ENCODE assay signal across 1 cellular context in the genomic region with DNA sequence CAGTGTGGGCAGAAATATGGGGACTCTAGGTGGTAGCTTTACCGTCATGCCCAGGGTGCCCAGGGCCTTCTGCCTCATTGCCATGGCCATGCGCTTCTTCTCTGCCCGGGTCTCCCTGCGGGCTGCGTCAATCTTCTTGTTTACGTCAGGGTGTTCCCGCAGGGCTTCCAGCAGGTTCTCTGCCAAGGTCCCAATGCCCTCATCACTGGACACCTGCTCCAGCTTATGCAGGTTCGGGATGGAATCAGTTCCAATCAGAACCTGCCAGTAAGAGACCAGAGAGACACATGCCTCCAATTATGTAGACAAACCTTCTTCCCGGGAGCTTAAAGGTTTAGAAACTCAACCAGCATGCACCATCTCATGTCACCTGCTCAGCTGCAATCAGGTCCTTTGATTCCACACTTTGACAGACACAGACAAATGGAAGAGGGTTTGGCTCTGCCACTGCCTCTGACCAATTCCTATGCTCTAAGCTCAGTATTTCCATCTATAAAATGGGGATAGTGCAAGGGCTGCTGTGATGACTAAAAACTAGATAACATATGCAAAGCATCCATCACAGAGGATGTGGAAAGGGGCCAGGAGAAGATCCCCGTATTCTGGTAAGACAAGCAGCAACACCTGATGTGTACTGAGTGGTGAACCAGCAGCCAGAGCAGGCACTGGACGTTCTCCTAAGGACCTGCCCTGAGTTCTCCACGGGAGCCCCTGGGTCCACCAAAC.
TF ChIP-seq lines count a peak whose summit lies in the region.

No MANE protein-coding gene starts in this region.

TF ChIP-seq in K562, 482 proteins besides CTCF, POLR2A, EP300 and RAD21 (continued from another document):
- TF ChIP-seq, protein P1, sequence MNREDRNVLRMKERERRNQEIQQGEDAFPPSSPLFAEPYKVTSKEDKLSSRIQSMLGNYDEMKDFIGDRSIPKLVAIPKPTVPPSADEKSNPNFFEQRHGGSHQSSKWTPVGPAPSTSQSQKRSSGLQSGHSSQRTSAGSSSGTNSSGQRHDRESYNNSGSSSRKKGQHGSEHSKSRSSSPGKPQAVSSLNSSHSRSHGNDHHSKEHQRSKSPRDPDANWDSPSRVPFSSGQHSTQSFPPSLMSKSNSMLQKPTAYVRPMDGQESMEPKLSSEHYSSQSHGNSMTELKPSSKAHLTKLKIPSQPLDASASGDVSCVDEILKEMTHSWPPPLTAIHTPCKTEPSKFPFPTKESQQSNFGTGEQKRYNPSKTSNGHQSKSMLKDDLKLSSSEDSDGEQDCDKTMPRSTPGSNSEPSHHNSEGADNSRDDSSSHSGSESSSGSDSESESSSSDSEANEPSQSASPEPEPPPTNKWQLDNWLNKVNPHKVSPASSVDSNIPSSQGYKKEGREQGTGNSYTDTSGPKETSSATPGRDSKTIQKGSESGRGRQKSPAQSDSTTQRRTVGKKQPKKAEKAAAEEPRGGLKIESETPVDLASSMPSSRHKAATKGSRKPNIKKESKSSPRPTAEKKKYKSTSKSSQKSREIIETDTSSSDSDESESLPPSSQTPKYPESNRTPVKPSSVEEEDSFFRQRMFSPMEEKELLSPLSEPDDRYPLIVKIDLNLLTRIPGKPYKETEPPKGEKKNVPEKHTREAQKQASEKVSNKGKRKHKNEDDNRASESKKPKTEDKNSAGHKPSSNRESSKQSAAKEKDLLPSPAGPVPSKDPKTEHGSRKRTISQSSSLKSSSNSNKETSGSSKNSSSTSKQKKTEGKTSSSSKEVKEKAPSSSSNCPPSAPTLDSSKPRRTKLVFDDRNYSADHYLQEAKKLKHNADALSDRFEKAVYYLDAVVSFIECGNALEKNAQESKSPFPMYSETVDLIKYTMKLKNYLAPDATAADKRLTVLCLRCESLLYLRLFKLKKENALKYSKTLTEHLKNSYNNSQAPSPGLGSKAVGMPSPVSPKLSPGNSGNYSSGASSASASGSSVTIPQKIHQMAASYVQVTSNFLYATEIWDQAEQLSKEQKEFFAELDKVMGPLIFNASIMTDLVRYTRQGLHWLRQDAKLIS (CRISPR knock-in tag; IDR thresholded peaks at IDR 0.05): no peak
- no peak for TF ChIP-seq BCOR (IDR thresholded peaks at IDR 0.05)
- TF ChIP-seq RBM25 (IDR thresholded peaks at IDR 0.05; ENCODE audit: low read depth, low read length, severe bottlenecking): peak; percentile 50
- TF ChIP-seq ZNF584 (CRISPR knock-in tag; IDR thresholded peaks at IDR 0.05; ENCODE audit: low read depth): no peak
- TF ChIP-seq EWSR1 (IDR thresholded peaks at IDR 0.05; ENCODE audit: borderline replicate concordance, low read depth, partially characterized antibody): no peak
